ENCODE assay signal across 8 cellular contexts in genomic region chr1:186985889-186986491, GRCh38.
A peak's percentile ranks its signal among the peaks of the same experiment; 100 is the strongest.
DNase-seq lines count a peak whose midpoint lies in the region; ATAC-seq, FAIRE-seq and TF ChIP-seq lines count a peak whose summit lies in the region.

No MANE protein-coding gene starts in this region.

- no peaks in the 10 kb centered on the region for H3K36me3 ChIP-seq in kidney (ENCODE audit: control insufficient read depth in 1 of 2, insufficient read depth in 2 of 2, low read length in 2 of 2)
- no peaks in the 10 kb centered on the region for H3K36me3 ChIP-seq in thyroid gland
- no peaks in the 10 kb centered on the region; the same call in 1 of the 2 replicates for H3K36me3 ChIP-seq in MG63

- H3K9me3 ChIP-seq in kidney (ENCODE audit: control insufficient read depth in 1 of 2, low read length in 2 of 2): no peaks in the 10 kb centered on the region
- no peaks in the 10 kb centered on the region for H3K9me3 ChIP-seq in thyroid gland
- H3K9me3 ChIP-seq in MG63: no peaks in the 10 kb centered on the region

- no peak overlapping the region for H3K27ac ChIP-seq in kidney (ENCODE audit: low read depth in 2 of 2, low read length in 2 of 2)
- no peak overlapping the region for H3K27ac ChIP-seq in thyroid gland

- TF ChIP-seq CTCF in brain (conservative IDR thresholded peaks at IDR 0.05) (peak; percentile 87 to 90), kidney (IDR thresholded peaks at IDR 0.05; ENCODE audit: borderline replicate concordance, extremely low read depth, insufficient read depth) (peak; percentile 67), thyroid gland (IDR thresholded peaks at IDR 0.05) (peak in 5 of 6 experiments; percentile 26 to 76 (median 61))

- no peak overlapping the region for H3K9ac ChIP-seq in kidney (ENCODE audit: low read length in 2 of 2)

- 9 to 12% methylated on average over 2 of the region's 2 CpGs for WGBS in thyroid gland, 2 donors

- DNase-seq in CD1c-positive myeloid dendritic cell (ENCODE audit: extremely low spot score) (peak; percentile 68), NCI-H524 (lab: John Stamatoyannopoulos, UW) (peak; percentile 26 to 67), kidney (no peak), thyroid gland (no peak), MG63 (no peak)

- intact Hi-C loops in kidney (cut with DNase I): loop anchor here (10.0 kb wide), 1 partner anchor 381 kb away; no protein-coding TSS in a partner anchor
- intact Hi-C loops in thyroid gland (cut with DNase I): loop anchor here (10.0 kb wide), 1 partner anchor 381 kb away; no protein-coding TSS in a partner anchor

- H3K36me3 Mint-ChIP-seq in brain: no peaks in the 10 kb centered on the region

- H3K4me1 Mint-ChIP-seq in brain: peaks cover 15% of the 10 kb centered on the region

- H3K9me3 Mint-ChIP-seq in brain: no peaks in the 10 kb centered on the region

- no peak overlapping the region for H3K27ac Mint-ChIP-seq in brain

- peak; percentile 62 for ATAC-seq in GM18870 (IDR thresholded peaks at IDR 0.05; ENCODE audit: unreplicated experiment)
- peak; percentile 82 for ATAC-seq in HG03442 (IDR thresholded peaks at IDR 0.05; ENCODE audit: unreplicated experiment)

- H3K4me1 ChIP-seq in kidney (ENCODE audit: control insufficient read depth in 1 of 2, insufficient read depth in 1 of 2, low read depth in 1 of 2, low read length in 2 of 2): no peaks in the 10 kb centered on the region
- no peaks in the 10 kb centered on the region for H3K4me1 ChIP-seq in thyroid gland

- TF ChIP-seq POLR2A in thyroid gland (IDR thresholded peaks at IDR 0.05): no peak

- H3K27me3 Mint-ChIP-seq in brain: no peaks in the 10 kb centered on the region

- H3K27me3 ChIP-seq in thyroid gland (no peaks in the 10 kb centered on the region), MG63 (no peaks in the 10 kb centered on the region)

- H3K4me3 Mint-ChIP-seq in brain: no peak overlapping the region

- no peak overlapping the region for H3K4me3 ChIP-seq in kidney (ENCODE audit: low read length in 2 of 2)
- no peak overlapping the region for H3K4me3 ChIP-seq in thyroid gland (replicated peaks in 1 of 3)
- H3K4me3 ChIP-seq in MG63: no peak overlapping the region

- peak; percentile 90 for FAIRE-seq in kidney (lab: Jason Lieb, UNC)

Comparison
In these comparisons a context has a peak if more than half of its experiments do, and no peak if none do; other contexts are left out.
1. DNase-seq: peak in CD1c-positive myeloid dendritic cell (single experiment) and NCI-H524 (2 of 2); none in kidney (single experiment), thyroid gland (0 of 2) and MG63 (single experiment).
2. Peak in every context shown above with its lines, with median percentiles within 50 percentile points of each other: CTCF ChIP-seq.